ENCODE assay signal across 1 cellular context in genomic region chr2:197464180-197464579, GRCh38.
TF ChIP-seq lines count a peak whose summit lies in the region.

No MANE protein-coding gene starts in this region.

TF ChIP-seq in HepG2, 621 proteins besides CTCF, POLR2A, EP300 and RAD21:
- no peak for TF ChIP-seq ASH2L (IDR thresholded peaks at IDR 0.05; ENCODE audit: insufficient read length, low read depth, low read length)
- no peak for TF ChIP-seq ZC3H13 (CRISPR knock-in tag; IDR thresholded peaks at IDR 0.05)
- TF ChIP-seq ARID5B (CRISPR knock-in tag; IDR thresholded peaks at IDR 0.05), result no peak
- TF ChIP-seq ETV5 (CRISPR knock-in tag; IDR thresholded peaks at IDR 0.05; ENCODE audit: borderline replicate concordance), result no peak
- TF ChIP-seq MAFK (conservative IDR thresholded peaks at IDR 0.05 in 1 of 2, IDR thresholded peaks at IDR 0.05 in 1 of 2; ENCODE audit: low read length in 2 of 2), result peak; percentile 95 to 96
- no peak for TF ChIP-seq ADNP (CRISPR knock-in tag; IDR thresholded peaks at IDR 0.05)
- no peak for TF ChIP-seq ELF3 (CRISPR knock-in tag; IDR thresholded peaks at IDR 0.05)
- TF ChIP-seq MLX (CRISPR knock-in tag; IDR thresholded peaks at IDR 0.05), result no peak
- peak; percentile 92 for TF ChIP-seq MAFF (IDR thresholded peaks at IDR 0.05; ENCODE audit: low read depth, low read length)
- no peak for TF ChIP-seq ZNF550 (CRISPR knock-in tag; IDR thresholded peaks at IDR 0.05; ENCODE audit: borderline replicate concordance)
- no peak for TF ChIP-seq ZBTB37 (CRISPR knock-in tag; IDR thresholded peaks at IDR 0.05)
- TF ChIP-seq MZF1 (CRISPR knock-in tag; IDR thresholded peaks at IDR 0.05; ENCODE audit: borderline replicate concordance), result no peak
- no peak for TF ChIP-seq PHB2 (IDR thresholded peaks at IDR 0.05; ENCODE audit: partially characterized antibody)
